Comparison of ENCODE assay signal across 8 cellular contexts in genomic region chr6:149863596-149863845, GRCh38. TPM values are rescaled to one million over a fixed set of nuclear protein-coding genes. Genes with fewer than 3 reads are reported as not detected.
DNase-seq lines count a peak whose midpoint lies in the region; ATAC-seq and TF ChIP-seq lines count a peak whose summit lies in the region.

No MANE protein-coding gene starts in this region.

- TF ChIP-seq CTCF in neural progenitor cell (IDR thresholded peaks at IDR 0.05) = no peak

- H3K4me1 Mint-ChIP-seq in activated naive CD4-positive, alpha-beta T cell treated with anti-CD3 and anti-CD28 coated beads for 36 hours (ENCODE audit: low read depth) = peaks cover 6% of the 10 kb centered on the region
- H3K4me1 Mint-ChIP-seq in dendritic cell treated with granulocyte-macrophage colony-stimulating factor and Interleukin-4, amounts not matched to agents 40 ng/mL and 50 ng/mL, for 4 days (ENCODE audit: low read depth) = peaks cover 18% of the 10 kb centered on the region
- peaks cover 39% of the 10 kb centered on the region for H3K4me1 Mint-ChIP-seq in neural progenitor cell

- intact Hi-C loops in activated naive CD4-positive, alpha-beta T cell treated with anti-CD3 and anti-CD28 coated beads for 36 hours (cut with micrococcal nuclease) = loop anchor here (1.0 to 5.0 kb wide), 3 partner anchors 11 to 376 kb away; partner anchors contain the start of gene ZC3H12D
- intact Hi-C loops in dendritic cell treated with granulocyte-macrophage colony-stimulating factor and Interleukin-4, amounts not matched to agents 40 ng/mL and 50 ng/mL, for 4 days (cut with micrococcal nuclease) = no loop called here

- ATAC-seq in HG02678 (IDR thresholded peaks at IDR 0.05; ENCODE audit: unreplicated experiment) = no peak

- H3K4me1 ChIP-seq in neural progenitor cell = no peaks in the 10 kb centered on the region

- no peaks in the 10 kb centered on the region for H3K9me3 Mint-ChIP-seq in activated naive CD4-positive, alpha-beta T cell treated with anti-CD3 and anti-CD28 coated beads for 36 hours
- no peaks in the 10 kb centered on the region for H3K9me3 Mint-ChIP-seq in dendritic cell treated with granulocyte-macrophage colony-stimulating factor and Interleukin-4, amounts not matched to agents 40 ng/mL and 50 ng/mL, for 4 days
- peaks cover 2% of the 10 kb centered on the region for H3K9me3 Mint-ChIP-seq in neural progenitor cell

- no peak overlapping the region for H3K27ac ChIP-seq in neural progenitor cell

- no peaks in the 10 kb centered on the region for H3K36me3 Mint-ChIP-seq in activated naive CD4-positive, alpha-beta T cell treated with anti-CD3 and anti-CD28 coated beads for 36 hours (ENCODE audit: low read depth)
- H3K36me3 Mint-ChIP-seq in dendritic cell treated with granulocyte-macrophage colony-stimulating factor and Interleukin-4, amounts not matched to agents 40 ng/mL and 50 ng/mL, for 4 days (ENCODE audit: low read depth) = no peaks in the 10 kb centered on the region
- peaks cover 7% of the 10 kb centered on the region for H3K36me3 Mint-ChIP-seq in neural progenitor cell

- H3K4me3 Mint-ChIP-seq in activated naive CD4-positive, alpha-beta T cell treated with anti-CD3 and anti-CD28 coated beads for 36 hours = peak overlapping the region; percentile 38
- peak overlapping the region; percentile 82 for H3K4me3 Mint-ChIP-seq in dendritic cell treated with granulocyte-macrophage colony-stimulating factor and Interleukin-4, amounts not matched to agents 40 ng/mL and 50 ng/mL, for 4 days
- peak overlapping the region; percentile 47 for H3K4me3 Mint-ChIP-seq in neural progenitor cell

- peaks cover 12% of the 10 kb centered on the region for H3K27me3 Mint-ChIP-seq in activated naive CD4-positive, alpha-beta T cell treated with anti-CD3 and anti-CD28 coated beads for 36 hours (ENCODE audit: low read depth)
- H3K27me3 Mint-ChIP-seq in dendritic cell treated with granulocyte-macrophage colony-stimulating factor and Interleukin-4, amounts not matched to agents 40 ng/mL and 50 ng/mL, for 4 days = peaks cover 7% of the 10 kb centered on the region
- H3K27me3 Mint-ChIP-seq in neural progenitor cell (ENCODE audit: insufficient read depth, low read depth) = peaks cover 7% of the 10 kb centered on the region

- no peaks in the 10 kb centered on the region for H3K9me3 ChIP-seq in neural progenitor cell (ENCODE audit: low read depth)

- H2AFZ ChIP-seq in neural progenitor cell (replicated peaks) = peak overlapping the region; percentile 92

- H3K27me3 ChIP-seq in neural progenitor cell = peaks cover 37% of the 10 kb centered on the region

- H3K4me2 ChIP-seq in neural progenitor cell = peak overlapping the region; percentile 90

- no peaks in the 10 kb centered on the region for H3K36me3 ChIP-seq in neural progenitor cell

- peaks cover 3% of the 10 kb centered on the region for H4K20me1 ChIP-seq in neural progenitor cell (ENCODE audit: low read depth)

- no peaks in the 10 kb centered on the region for H3K79me2 ChIP-seq in neural progenitor cell (ENCODE audit: low read depth)

- DNase-seq in activated naive CD4-positive, alpha-beta T cell treated with anti-CD3 and anti-CD28 coated beads for 36 hours = no peak
- DNase-seq in activated naive CD4-positive, alpha-beta T cell treated with anti-CD3 and anti-CD28 coated beads, Interleukin-2, amount 50 U/mL, for 16 hours = no peak
- DNase-seq in Jurkat, Clone E6-1 (ENCODE audit: low read depth, low spot score) = no peak
- DNase-seq in neural progenitor cell (ENCODE audit: low spot score) (no peak), 8988T (no peak), NCI-H510A (lab: John Stamatoyannopoulos, UW) (no peak)

- no peak overlapping the region for H3K27ac Mint-ChIP-seq in activated naive CD4-positive, alpha-beta T cell treated with anti-CD3 and anti-CD28 coated beads for 36 hours
- H3K27ac Mint-ChIP-seq in dendritic cell treated with granulocyte-macrophage colony-stimulating factor and Interleukin-4, amounts not matched to agents 40 ng/mL and 50 ng/mL, for 4 days = peak overlapping the region; percentile 85
- no peak overlapping the region for H3K27ac Mint-ChIP-seq in neural progenitor cell

- H3K4me3 ChIP-seq in Jurkat, Clone E6-1 (ENCODE audit: low read length) = peak overlapping the region; percentile 60
- H3K4me3 ChIP-seq in neural progenitor cell = peak overlapping the region; percentile 83

- peaks cover 11% of the 10 kb centered on the region for H3F3A ChIP-seq in neural progenitor cell (ENCODE audit: low read depth)

- H3K9ac ChIP-seq in neural progenitor cell = no peak overlapping the region

- CTCF ChIA-PET in activated naive CD4-positive, alpha-beta T cell treated with anti-CD3 and anti-CD28 coated beads for 36 hours (lab: Charles Lee) = interaction anchor here (0.7 to 0.9 kb wide), 2 partner anchors 23 to 28 kb away, joined by 3 read pairs; no protein-coding TSS in a partner anchor

RNA-seq across cellular contexts. Expression of gene LRP11, which starts 0.6 kb away (rescaled TPM):
- total RNA-seq in activated naive CD4-positive, alpha-beta T cell treated with anti-CD3 and anti-CD28 coated beads for 36 hours = 1 to 10 TPM; 4.6 to 4.7 TPM
- 6.9 TPM for polyA plus RNA-seq in Jurkat, Clone E6-1 (2012; ENCODE audit: insufficient read depth, insufficient read length)
- total RNA-seq in neural progenitor cell (ENCODE audit: low replicate concordance) = 2.2 and 2.8 TPM in 2 replicates

RNA-seq across cellular contexts. Expression of gene RAET1E, which starts 34.4 kb away (rescaled TPM):
- not detected for total RNA-seq in activated naive CD4-positive, alpha-beta T cell treated with anti-CD3 and anti-CD28 coated beads for 36 hours
- not detected for polyA plus RNA-seq in Jurkat, Clone E6-1 (2012; ENCODE audit: insufficient read depth, insufficient read length)
- not detected in 2 replicates for total RNA-seq in neural progenitor cell (ENCODE audit: low replicate concordance)

RNA-seq across cellular contexts. Expression of gene RAET1G, which starts 59.4 kb away (rescaled TPM):
- total RNA-seq in activated naive CD4-positive, alpha-beta T cell treated with anti-CD3 and anti-CD28 coated beads for 36 hours = not detected
- polyA plus RNA-seq in Jurkat, Clone E6-1 (2012; ENCODE audit: insufficient read depth, insufficient read length) = 1.6 TPM
- not detected in 2 replicates for total RNA-seq in neural progenitor cell (ENCODE audit: low replicate concordance)
